Comparison of ENCODE assay signal across 27 cellular contexts in genomic region chr1:208090776-208091291, GRCh38.
DNase-seq lines count a peak whose midpoint lies in the region; ATAC-seq and TF ChIP-seq lines count a peak whose summit lies in the region.
"Had no signal": no experiment of that assay in that cellular context is flagged by ENCODE, and none has a peak within 500 bp of the region (broad histone marks: within the 10 kb centered on the region; RNA-seq: fewer than 3 reads in every experiment).

No MANE protein-coding gene starts in this region.

- no peak for TF ChIP-seq POLR2A in heart left ventricle (IDR thresholded peaks at IDR 0.05)
- no peak for TF ChIP-seq POLR2A in esophagus muscularis mucosa (IDR thresholded peaks at IDR 0.05; ENCODE audit: low read depth)
- TF ChIP-seq POLR2A in vagina (IDR thresholded peaks at IDR 0.05): no peak

- H3F3A ChIP-seq in PC-9 (ENCODE audit: insufficient read depth, low read depth): no peaks in the 10 kb centered on the region

- peak in 2 of 4 donors; percentile 4 to 11 for ATAC-seq in heart left ventricle
- no peak for ATAC-seq in activated CD8-positive, alpha-beta T cell treated with anti-CD3 and anti-CD28 coated beads, Interleukin-2, amount 10 ng/mL, durations not matched to agents 7 days and 5 days
- ATAC-seq: activated CD8-positive, alpha-beta memory T cell treated with anti-CD3 and anti-CD28 coated beads, Interleukin-2, amount 10 ng/mL, durations not matched to agents 7 days and 5 days; mucosa of descending colon had no signal

- no peaks in the 10 kb centered on the region for H3K9me2 ChIP-seq in PC-9 (ENCODE audit: insufficient read depth)

- BruUV-seq in PC-9 (replicated peaks; lab: Mats Ljungman, UMichigan): no TSS peak

- peaks cover 15% of the 10 kb centered on the region for H3K36me3 Mint-ChIP-seq in osteocyte (ENCODE audit: unreplicated experiment)
- H3K36me3 Mint-ChIP-seq in activated CD8-positive, alpha-beta T cell treated with anti-CD3 and anti-CD28 coated beads, Interleukin-2, amount 10 ng/mL, durations not matched to agents 7 days and 5 days (ENCODE audit: low read depth): no peaks in the 10 kb centered on the region
- H3K36me3 Mint-ChIP-seq: activated CD8-positive, alpha-beta memory T cell treated with anti-CD3 and anti-CD28 coated beads, Interleukin-2, amount 10 ng/mL, durations not matched to agents 7 days and 5 days; activated naive CD4-positive, alpha-beta T cell treated with anti-CD3 and anti-CD28 coated beads, Interleukin-2, amount 10 ng/mL, durations not matched to agents 7 days and 5 days had no signal

- H3K9me3 Mint-ChIP-seq in osteocyte (ENCODE audit: unreplicated experiment): peaks cover 3% of the 10 kb centered on the region
- no peaks in the 10 kb centered on the region for H3K9me3 Mint-ChIP-seq in activated CD8-positive, alpha-beta T cell treated with anti-CD3 and anti-CD28 coated beads, Interleukin-2, amount 10 ng/mL, durations not matched to agents 7 days and 5 days (ENCODE audit: insufficient read depth)
- H3K9me3 Mint-ChIP-seq: activated CD4-positive, alpha-beta T cell treated with anti-CD3 and anti-CD28 coated beads, Interleukin-2, amount 10 ng/mL, durations not matched to agents 24 days and 14 days; activated naive CD4-positive, alpha-beta T cell treated with anti-CD3 and anti-CD28 coated beads, Interleukin-2, amount 10 ng/mL, durations not matched to agents 7 days and 5 days; CD8-positive, alpha-beta memory T cell; T-helper 1 cell treated with Interleukin-12 subunit alpha and Interleukin-12 subunit beta and Interleukin-4 antibody, amounts not matched to agents 30 μg/mL and 1 μg/mL, for 36 hours had no signal

- CTCF ChIA-PET in PC-9 (lab: Charles Lee): no interaction called here
- CTCF ChIA-PET in activated CD8-positive, alpha-beta T cell treated with anti-CD3 and anti-CD28 coated beads, Interleukin-2, amount 10 ng/mL, durations not matched to agents 7 days and 5 days (lab: Charles Lee): interaction anchor here (3.3 kb wide), 1 partner anchor 69 kb away, joined by 21 read pairs; no protein-coding TSS in a partner anchor

- H3K4me1 Mint-ChIP-seq in osteocyte (ENCODE audit: unreplicated experiment): peaks cover 43% of the 10 kb centered on the region
- peaks cover 16% of the 10 kb centered on the region for H3K4me1 Mint-ChIP-seq in activated CD8-positive, alpha-beta T cell treated with anti-CD3 and anti-CD28 coated beads, Interleukin-2, amount 10 ng/mL, durations not matched to agents 7 days and 5 days (ENCODE audit: low read depth)

- peak overlapping the region in 9 of 12 donors; percentile 26 to 78 (median 45) for H3K27ac ChIP-seq in heart left ventricle
- H3K27ac ChIP-seq in right atrium auricular region: peak overlapping the region in 1 of 2 donors; percentile 15
- peak overlapping the region in 3 of 4 donors; percentile 13 to 69 (median 60) for H3K27ac ChIP-seq in esophagus muscularis mucosa (replicated peaks in 1 of 4)
- peak overlapping the region; percentile 61 for H3K27ac ChIP-seq in vagina
- H3K27ac ChIP-seq in PC-9: no peak overlapping the region
- H3K27ac ChIP-seq: KMS-11, SJSA1 had no signal

- no peaks in the 10 kb centered on the region for H3K27me3 Mint-ChIP-seq in osteocyte (ENCODE audit: unreplicated experiment)
- no peaks in the 10 kb centered on the region for H3K27me3 Mint-ChIP-seq in activated CD8-positive, alpha-beta T cell treated with anti-CD3 and anti-CD28 coated beads, Interleukin-2, amount 10 ng/mL, durations not matched to agents 7 days and 5 days (ENCODE audit: low read depth)
- H3K27me3 Mint-ChIP-seq: activated CD8-positive, alpha-beta memory T cell treated with anti-CD3 and anti-CD28 coated beads, Interleukin-2, amount 10 ng/mL, durations not matched to agents 7 days and 5 days; activated naive CD4-positive, alpha-beta T cell treated with anti-CD3 and anti-CD28 coated beads, Interleukin-2, amount 10 ng/mL, durations not matched to agents 7 days and 5 days had no signal

- H3K4me3 ChIP-seq in heart left ventricle: no peak overlapping the region
- H3K4me3 ChIP-seq in right atrium auricular region: no peak overlapping the region
- no peak overlapping the region for H3K4me3 ChIP-seq in esophagus muscularis mucosa
- H3K4me3 ChIP-seq in vagina: no peak overlapping the region
- no peak overlapping the region for H3K4me3 ChIP-seq in PC-9
- H3K4me3 ChIP-seq: mucosa of descending colon, SJSA1, skin epidermis, thoracic aorta had no signal

- no peak overlapping the region for H2AFZ ChIP-seq in PC-9

- H3K79me2 ChIP-seq in PC-9 (ENCODE audit: low read depth): no peaks in the 10 kb centered on the region

- H3K4me1 ChIP-seq in heart left ventricle: peaks cover 0 to 35% (median 27%) of the 10 kb centered on the region in 12 donors
- H3K4me1 ChIP-seq in right atrium auricular region: peaks cover 0 to 25% of the 10 kb centered on the region in 2 donors
- peaks cover 22 to 42% (median 33%) of the 10 kb centered on the region in 4 donors for H3K4me1 ChIP-seq in esophagus muscularis mucosa
- H3K4me1 ChIP-seq in vagina: peaks cover 24% of the 10 kb centered on the region
- no peaks in the 10 kb centered on the region for H3K4me1 ChIP-seq in PC-9 (replicated peaks; ENCODE audit: insufficient read depth)

- no peak for TF ChIP-seq CTCF in heart left ventricle (IDR thresholded peaks at IDR 0.05)
- no peak for TF ChIP-seq CTCF in right atrium auricular region (IDR thresholded peaks at IDR 0.05)
- no peak for TF ChIP-seq CTCF in esophagus muscularis mucosa (IDR thresholded peaks at IDR 0.05)
- no peak for TF ChIP-seq CTCF in osteocyte (IDR thresholded peaks at IDR 0.05)
- no peak for TF ChIP-seq CTCF in vagina (IDR thresholded peaks at IDR 0.05)
- TF ChIP-seq CTCF in PC-9 (conservative IDR thresholded peaks at IDR 0.05): no peak

- H3K36me3 ChIP-seq in heart left ventricle (peaks cover 0 to 71% (median 39%) of the 10 kb centered on the region in 9 donors), right atrium auricular region (peaks cover 23% of the 10 kb centered on the region), esophagus muscularis mucosa (peaks cover 9 to 83% (median 51%) of the 10 kb centered on the region in 4 donors), vagina (no peaks in the 10 kb centered on the region), PC-9 (ENCODE audit: low read depth) (0 out of 2 replicates have a peak, but pooled peaks cover 6% of the 10 kb centered on the region)

- WGBS in heart left ventricle, 4 donors: 90 to 93% (median 92%) methylated on average over 3 of the region's 3 CpGs
- 88% methylated on average over 3 of the region's 3 CpGs for WGBS in esophagus muscularis mucosa

- DNase-seq in heart left ventricle: no peak
- no peak for DNase-seq in right atrium auricular region (ENCODE audit: low spot score)
- no peak for DNase-seq in esophagus muscularis mucosa (ENCODE audit: extremely low spot score)
- DNase-seq in osteocyte (ENCODE audit: extremely low spot score, unreplicated experiment): peak; percentile 86
- no peak for DNase-seq in vagina (ENCODE audit: extremely low spot score in 2 of 2)
- no peak for DNase-seq in PC-9
- no peak for DNase-seq in activated CD8-positive, alpha-beta T cell treated with anti-CD3 and anti-CD28 coated beads, Interleukin-2, amount 10 ng/mL, durations not matched to agents 7 days and 5 days
- DNase-seq in iPS-NIHi7 (ENCODE audit: extremely low spot score): no peak
- DNase-seq: activated CD4-positive, alpha-beta T cell treated with anti-CD3 and anti-CD28 coated beads, Interleukin-2, amount 10 ng/mL, durations not matched to agents 24 days and 14 days; activated CD8-positive, alpha-beta memory T cell treated with anti-CD3 and anti-CD28 coated beads, Interleukin-2, amount 10 ng/mL, durations not matched to agents 7 days and 5 days; activated naive CD4-positive, alpha-beta T cell treated with anti-CD3 and anti-CD28 coated beads, Interleukin-2, amount 10 ng/mL, durations not matched to agents 7 days and 5 days; AML-193; CD8-positive, alpha-beta memory T cell; DMS153; GF-D8; HCEC 1CT; mucosa of descending colon; NCI-H187 treated with DMSO at 0.1 percent for 48 hours; NCI-H82; stimulated activated CD4-positive, alpha-beta T cell treated with anti-CD3 and anti-CD28 coated beads, Interleukin-2, amount 100 ng/mL, for 24 hours; stimulated activated naive CD4-positive, alpha-beta T cell treated with Interleukin-2 at 50 U/mL for 16 hours had no signal

- H3K4me3 Mint-ChIP-seq in osteocyte (ENCODE audit: unreplicated experiment): no peak overlapping the region
- H3K4me3 Mint-ChIP-seq in activated CD8-positive, alpha-beta T cell treated with anti-CD3 and anti-CD28 coated beads, Interleukin-2, amount 10 ng/mL, durations not matched to agents 7 days and 5 days: no peak overlapping the region
- H3K4me3 Mint-ChIP-seq: activated CD4-positive, alpha-beta T cell treated with anti-CD3 and anti-CD28 coated beads, Interleukin-2, amount 10 ng/mL, durations not matched to agents 24 days and 14 days; activated CD8-positive, alpha-beta memory T cell treated with anti-CD3 and anti-CD28 coated beads, Interleukin-2, amount 10 ng/mL, durations not matched to agents 7 days and 5 days; activated naive CD4-positive, alpha-beta T cell treated with anti-CD3 and anti-CD28 coated beads, Interleukin-2, amount 10 ng/mL, durations not matched to agents 7 days and 5 days; CD8-positive, alpha-beta memory T cell; T-helper 1 cell treated with Interleukin-12 subunit alpha and Interleukin-12 subunit beta and Interleukin-4 antibody, amounts not matched to agents 30 μg/mL and 1 μg/mL, for 36 hours had no signal

- H3K9me3 ChIP-seq in heart left ventricle (no peaks in the 10 kb centered on the region), right atrium auricular region (no peaks in the 10 kb centered on the region), esophagus muscularis mucosa (no peaks in the 10 kb centered on the region), vagina (no peaks in the 10 kb centered on the region), PC-9 (ENCODE audit: insufficient read depth, low read depth) (no peaks in the 10 kb centered on the region)
- H3K9me3 ChIP-seq: mucosa of descending colon, SJSA1, thoracic aorta had no signal

- no peak overlapping the region for H3K4me2 ChIP-seq in PC-9
- H3K4me2 ChIP-seq: KMS-11 had no signal

- intact Hi-C loops in heart left ventricle (cut with DNase I) (loop anchor here in 8 of 10 donors (2.0 to 10.0 kb wide), 4 partner anchors 66 to 156 kb away; partner anchors contain the start of gene PLXNA2 (in 1 of the 8)), esophagus muscularis mucosa (cut with DNase I) (loop anchor here (5.0 kb wide), 1 partner anchor 69 kb away; no protein-coding TSS in a partner anchor), vagina (cut with DNase I) (no loop called here), PC-9 (cut with micrococcal nuclease; ENCODE audit: unreplicated experiment) (loop anchor here (5.0 kb wide), 1 partner anchor 34 kb away; no protein-coding TSS in a partner anchor)

- POLR2A ChIA-PET in PC-9 (lab: Charles Lee; ENCODE audit: unreplicated experiment): no interaction called here
- POLR2A ChIA-PET in activated CD8-positive, alpha-beta T cell treated with anti-CD3 and anti-CD28 coated beads, Interleukin-2, amount 10 ng/mL, durations not matched to agents 7 days and 5 days (lab: Charles Lee): interaction anchor here (0.7 kb wide), 1 partner anchor 69 kb away, joined by 3 read pairs; no protein-coding TSS in a partner anchor

- no peak for TF ChIP-seq EP300 in esophagus muscularis mucosa (IDR thresholded peaks at IDR 0.05)

- H3K27me3 ChIP-seq in heart left ventricle (no peaks in the 10 kb centered on the region), right atrium auricular region (no peaks in the 10 kb centered on the region), esophagus muscularis mucosa (no peaks in the 10 kb centered on the region), vagina (no peaks in the 10 kb centered on the region), PC-9 (ENCODE audit: insufficient read depth, low read depth) (no peaks in the 10 kb centered on the region)
- H3K27me3 ChIP-seq: SJSA1 had no signal

- H4K20me1 ChIP-seq in PC-9 (ENCODE audit: insufficient read depth): no peaks in the 10 kb centered on the region

- H3K27ac Mint-ChIP-seq in osteocyte (ENCODE audit: unreplicated experiment): peak overlapping the region; percentile 92
- no peak overlapping the region for H3K27ac Mint-ChIP-seq in activated CD8-positive, alpha-beta T cell treated with anti-CD3 and anti-CD28 coated beads, Interleukin-2, amount 10 ng/mL, durations not matched to agents 7 days and 5 days
- H3K27ac Mint-ChIP-seq: activated CD4-positive, alpha-beta T cell treated with anti-CD3 and anti-CD28 coated beads, Interleukin-2, amount 10 ng/mL, durations not matched to agents 24 days and 14 days; activated CD8-positive, alpha-beta memory T cell treated with anti-CD3 and anti-CD28 coated beads, Interleukin-2, amount 10 ng/mL, durations not matched to agents 7 days and 5 days; activated naive CD4-positive, alpha-beta T cell treated with anti-CD3 and anti-CD28 coated beads, Interleukin-2, amount 10 ng/mL, durations not matched to agents 7 days and 5 days; progenitor cell of endocrine pancreas; T-helper 1 cell treated with Interleukin-12 subunit alpha and Interleukin-12 subunit beta and Interleukin-4 antibody, amounts not matched to agents 30 μg/mL and 1 μg/mL, for 36 hours had no signal
